Comparison of ENCODE assay signal across 8 cellular contexts in the genomic region with DNA sequence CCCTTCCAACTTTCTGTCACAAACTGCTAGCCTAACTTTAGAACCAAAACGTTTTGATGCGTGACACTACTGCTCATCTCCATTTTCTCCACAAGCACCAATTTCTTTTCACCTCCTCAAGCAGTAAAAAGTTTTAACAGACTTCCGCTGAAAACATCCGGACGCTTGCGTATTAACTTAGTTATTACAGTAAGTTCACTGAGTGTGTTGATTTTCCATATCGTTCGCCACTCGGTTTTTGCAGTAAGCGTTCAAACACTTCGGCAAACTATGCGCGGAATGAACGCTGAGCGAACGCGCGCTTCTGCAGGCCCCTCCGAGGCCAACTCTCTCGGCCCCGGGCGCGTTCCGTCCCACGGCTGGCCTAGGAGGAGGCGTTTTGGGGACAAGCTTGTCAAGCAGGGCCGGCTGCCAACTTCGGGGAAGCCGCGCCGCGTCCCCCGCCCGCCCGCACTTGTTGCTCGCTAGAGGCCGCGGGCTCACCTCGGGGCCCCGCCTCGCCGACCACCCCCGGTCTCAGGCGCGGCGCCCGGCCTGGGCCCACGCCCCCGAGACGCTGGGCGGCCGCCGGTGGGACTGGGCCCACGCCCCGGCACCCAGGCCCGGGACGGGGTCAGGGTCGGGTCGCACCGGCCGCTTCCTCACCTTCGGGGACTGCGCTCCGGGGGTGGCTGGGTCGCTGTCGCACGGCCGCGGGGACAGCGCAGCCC. TPM values are rescaled to one million over a fixed set of nuclear protein-coding genes. Genes with fewer than 3 reads are reported as not detected.
DNase-seq lines count a peak whose midpoint lies in the region; ATAC-seq and TF ChIP-seq lines count a peak whose summit lies in the region.

No MANE protein-coding gene starts in this region.

- peaks cover 17% of the 10 kb centered on the region for H3K36me3 ChIP-seq in RWPE2 (ENCODE audit: low read depth)
- H3K36me3 ChIP-seq in gastroesophageal sphincter, result peaks cover 0 to under 1% of the 10 kb centered on the region in 2 donors
- H3K36me3 ChIP-seq in neuron (ENCODE audit: insufficient read depth, low read length), result peaks cover 13% of the 10 kb centered on the region
- H3K36me3 ChIP-seq in suprapubic skin, result no peaks in the 10 kb centered on the region

- peak overlapping the region; percentile 67 for H3K4me3 ChIP-seq in AG10803 (ENCODE audit: low read length)
- peak overlapping the region; percentile 98 for H3K4me3 ChIP-seq in RWPE2 (ENCODE audit: severe bottlenecking)
- H3K4me3 ChIP-seq in gastroesophageal sphincter, result peak overlapping the region; percentile 84 to 94
- H3K4me3 ChIP-seq in neuron (ENCODE audit: low read length), result peak overlapping the region; percentile 90
- H3K4me3 ChIP-seq in suprapubic skin, result peak overlapping the region; percentile 91

- H3K27me3 ChIP-seq in RWPE2 (ENCODE audit: insufficient read depth, poor library complexity, severe bottlenecking) (no peaks in the 10 kb centered on the region), gastroesophageal sphincter (no peaks in the 10 kb centered on the region), neuron (ENCODE audit: insufficient read depth, low read length) (no peaks in the 10 kb centered on the region), suprapubic skin (no peaks in the 10 kb centered on the region)

- H2AFZ ChIP-seq in neuron (ENCODE audit: low read depth, low read length), result no peak overlapping the region

- DNase-seq in AG10803 (ENCODE audit: low read depth) (peak; percentile 71), RWPE2 (ENCODE audit: low spot score) (no peak), suprapubic skin (ENCODE audit: low spot score in 2 of 2) (peak; percentile 91 to 92)
- peak; percentile 72 for DNase-seq in activated naive CD4-positive, alpha-beta T cell treated with Interleukin-2 at 50 U/mL for 16 hours

- TF ChIP-seq CTCF in AG10803 (conservative IDR thresholded peaks at IDR 0.05; ENCODE audit: low read length) (no peak), RWPE2 (IDR thresholded peaks at IDR 0.05; ENCODE audit: poor library complexity, severe bottlenecking) (no peak), gastroesophageal sphincter (IDR thresholded peaks at IDR 0.05) (peak in 1 of 4 experiments; percentile 4), suprapubic skin (IDR thresholded peaks at IDR 0.05) (no peak)

- TF ChIP-seq POLR2A in gastroesophageal sphincter (IDR thresholded peaks at IDR 0.05) (peak; percentile 25 to 47), suprapubic skin (IDR thresholded peaks at IDR 0.05) (peak in 1 of 2 donors; percentile 25)

- H3K4me1 ChIP-seq in RWPE2 (ENCODE audit: insufficient read depth, poor library complexity, severe bottlenecking) (peaks cover 13% of the 10 kb centered on the region), gastroesophageal sphincter (peaks cover 4 to 46% (median 9%) of the 10 kb centered on the region in 3 donors), neuron (ENCODE audit: insufficient read depth, low read length) (peaks cover 38% of the 10 kb centered on the region), suprapubic skin (peaks cover 28% of the 10 kb centered on the region)

- H3K9me3 ChIP-seq in RWPE2 (ENCODE audit: severe bottlenecking), result no peaks in the 10 kb centered on the region
- no peaks in the 10 kb centered on the region for H3K9me3 ChIP-seq in gastroesophageal sphincter
- H3K9me3 ChIP-seq in neuron (ENCODE audit: low read length), result no peaks in the 10 kb centered on the region
- H3K9me3 ChIP-seq in suprapubic skin, result no peaks in the 10 kb centered on the region

- 0 to 3% methylated on average over 11 to 18 of the region's 70 CpGs for WGBS in gastroesophageal sphincter (ENCODE audit: low coverage in 1 of 2), 2 donors
- WGBS in suprapubic skin, result under 1% methylated on average over 27 of the region's 70 CpGs

- ATAC-seq in GM18873 (IDR thresholded peaks at IDR 0.05; ENCODE audit: low FRiP score, unreplicated experiment) (peak; percentile 33), HG03139 (IDR thresholded peaks at IDR 0.05; ENCODE audit: unreplicated experiment) (peak; percentile 26), RWPE2 (ENCODE audit: low read depth) (peak; percentile 15), gastroesophageal sphincter (peak; percentile 57)

- H3K27ac ChIP-seq in RWPE2 (ENCODE audit: poor library complexity, severe bottlenecking) (peak overlapping the region; percentile 64), gastroesophageal sphincter (peak overlapping the region; percentile 82 to 99 (median 98)), suprapubic skin (peak overlapping the region; percentile 96)

- TF ChIP-seq EP300 in gastroesophageal sphincter (IDR thresholded peaks at IDR 0.05) (no peak), suprapubic skin (IDR thresholded peaks at IDR 0.05) (no peak)

RNA-seq across cellular contexts. Expression of gene PHF10, which starts 0.9 kb away (rescaled TPM):
- total RNA-seq in gastroesophageal sphincter (10 to 100 TPM; 72.3 to 92.9 (median 82.5) TPM), suprapubic skin (10 to 100 TPM; 41.5 to 93.1 (median 47.8) TPM)

RNA-seq across cellular contexts. Expression of gene C6orf120, which starts 21.4 kb away (rescaled TPM):
- total RNA-seq in gastroesophageal sphincter (10 to 100 TPM; 31.9 to 38.8 (median 35.4) TPM), suprapubic skin (10 to 100 TPM; 19.4 to 23.1 (median 20.1) TPM)

RNA-seq across cellular contexts. Expression of gene WDR27, which starts 21.5 kb away (rescaled TPM):
- total RNA-seq in gastroesophageal sphincter, result 10 to 100 TPM in 3 of 4 donors, 1 to 10 TPM in 1; 10.0 to 35.0 (median 20.7) TPM
- total RNA-seq in suprapubic skin, result 10 to 100 TPM; 17.3 to 59.4 (median 26.6) TPM

RNA-seq across cellular contexts. Expression of gene DYNLT2, which starts 28.0 kb away (rescaled TPM):
- 1 to 10 TPM in 3 of 4 donors, under 1 TPM in 1; 0.74 to 3.1 (median 1.4) TPM for total RNA-seq in gastroesophageal sphincter
- total RNA-seq in suprapubic skin, result 1 to 10 TPM; 1.3 to 4.0 (median 2.2) TPM

RNA-seq across cellular contexts. Expression of gene ERMARD, which starts 28.1 kb away (rescaled TPM):
- 10 to 100 TPM; 14.3 to 31.9 (median 16.8) TPM for total RNA-seq in gastroesophageal sphincter
- total RNA-seq in suprapubic skin, result 10 to 100 TPM; 14.6 to 49.1 (median 20.4) TPM
